8 cellular contexts compared by ENCODE assay signal in genomic region chr1:2586154-2587070, GRCh38. TPM values are rescaled to one million over a fixed set of nuclear protein-coding genes. Genes with fewer than 3 reads are reported as not detected.
A peak's percentile ranks its signal among the peaks of the same experiment; 100 is the strongest.
DNase-seq lines count a peak whose midpoint lies in the region; ATAC-seq and TF ChIP-seq lines count a peak whose summit lies in the region.

PRXL2B (plus strand) TSS chr1:2586777; CDS start chr1:2586886, 109 bp downstream.

- H3K27me3 ChIP-seq in PC-9 (ENCODE audit: insufficient read depth, low read depth) = no peaks in the 10 kb centered on the region
- H3K27me3 ChIP-seq in mononuclear cell (ENCODE audit: insufficient read depth, low read length) = no peaks in the 10 kb centered on the region

- TF ChIP-seq CTCF in PC-9 (conservative IDR thresholded peaks at IDR 0.05) (no peak), epithelial cell of esophagus (IDR thresholded peaks at IDR 0.05; ENCODE audit: insufficient read depth, low read depth, low read length, missing control alignments) (no peak)

- H3F3A ChIP-seq in PC-9 (ENCODE audit: insufficient read depth, low read depth) = peaks cover 9% of the 10 kb centered on the region; the same call in 1 of the 2 replicates

- intact Hi-C loops in PC-9 (cut with micrococcal nuclease; ENCODE audit: unreplicated experiment) = loop anchor here (1.0 to 10.0 kb wide), 6 partner anchors 38 to 382 kb away; partner anchors contain the start of genes MORN1, PANK4, PEX10 and RER1

- H2AFZ ChIP-seq in PC-9 = peak within 1 kb of the TSS; percentile 88

- peak; percentile 51 for ATAC-seq in GM21576 (IDR thresholded peaks at IDR 0.05; ENCODE audit: unreplicated experiment)

- no peaks in the 10 kb centered on the region for H3K36me3 ChIP-seq in PC-9 (ENCODE audit: low read depth)

- H3K79me2 ChIP-seq in PC-9 (ENCODE audit: low read depth) = 0 out of 2 replicates have a peak, but pooled peaks cover 6% of the 10 kb centered on the region

- H3K9me3 ChIP-seq in PC-9 (ENCODE audit: insufficient read depth, low read depth) (no peaks in the 10 kb centered on the region), mononuclear cell (ENCODE audit: low read depth, low read length) (no peaks in the 10 kb centered on the region)

- no peaks in the 10 kb centered on the region for H4K20me1 ChIP-seq in PC-9 (ENCODE audit: insufficient read depth)

- DNase-seq in DMS153 (lab: John Stamatoyannopoulos, UW) = peak; percentile 99
- peak; percentile 91 to 98 for DNase-seq in PC-9
- peak; percentile 97 for DNase-seq in activated T-cell treated with anti-CD3 and anti-CD28 coated beads for 48 hours (ENCODE audit: low read depth)
- DNase-seq in epithelial cell of esophagus (ENCODE audit: low read depth) = peak; percentile 100
- peak; percentile 96 to 97 for DNase-seq in stimulated activated CD8-positive, alpha-beta memory T cell treated with anti-CD3 and anti-CD28 coated beads, Interleukin-2, amount 100 ng/mL, for 48 hours (ENCODE audit: low read depth in 2 of 2)

- CTCF ChIA-PET in PC-9 (lab: Charles Lee) = interaction anchor here (0.6 kb wide), 2 partner anchors 40 to 566 kb away, joined by 4 to 6 read pairs; no protein-coding TSS in a partner anchor

- no peak for TF ChIP-seq EP300 in Ishikawa (IDR thresholded peaks at IDR 0.05; ENCODE audit: borderline replicate concordance)

- no peaks in the 10 kb centered on the region for H3K9me2 ChIP-seq in PC-9 (ENCODE audit: insufficient read depth)

- no peak for TF ChIP-seq RAD21 in Ishikawa (IDR thresholded peaks at IDR 0.05; ENCODE audit: low read depth)

- H3K4me2 ChIP-seq in PC-9 = peak within 1 kb of the TSS; percentile 96

- no TSS peak for BruUV-seq in PC-9 (replicated peaks; lab: Mats Ljungman, UMichigan)

- H3K4me1 ChIP-seq in PC-9 (replicated peaks; ENCODE audit: insufficient read depth) (no peaks in the 10 kb centered on the region), mononuclear cell (ENCODE audit: insufficient read depth, low read length) (peaks cover 41% of the 10 kb centered on the region)

- H3K4me3 ChIP-seq in PC-9 = peak within 1 kb of the TSS; percentile 75
- H3K4me3 ChIP-seq in epithelial cell of esophagus (ENCODE audit: low read length) = peak within 1 kb of the TSS; percentile 74
- H3K4me3 ChIP-seq in mononuclear cell (ENCODE audit: low read length) = peak within 1 kb of the TSS; percentile 66

- POLR2A ChIA-PET in PC-9 (lab: Charles Lee; ENCODE audit: unreplicated experiment) = interaction anchor here (0.6 to 0.7 kb wide), 3 partner anchors 60 to 1156 kb away, joined by 6 to 9 read pairs (median 6); no protein-coding TSS in a partner anchor

- H3K27ac ChIP-seq in PC-9 = peak within 1 kb of the TSS; percentile 2; the same call in 1 of the 2 replicates

TF ChIP-seq in Ishikawa, 13 proteins besides CTCF, POLR2A, EP300 and RAD21:
- TF ChIP-seq CREB1 (IDR thresholded peaks at IDR 0.05; ENCODE audit: low read depth) (no peak), REST (IDR thresholded peaks at IDR 0.05; ENCODE audit: low read depth) (peak; percentile 43), YY1 (IDR thresholded peaks at IDR 0.05; ENCODE audit: low read depth) (peak; percentile 85), TEAD4 (IDR thresholded peaks at IDR 0.05) (peak; percentile 58), CEBPB (IDR thresholded peaks at IDR 0.05) (no peak), TAF1 (IDR thresholded peaks at IDR 0.05; ENCODE audit: low read depth) (peak; percentile 22; the same call in 1 of the 2 replicates), TCF12 (IDR thresholded peaks at IDR 0.05; ENCODE audit: low read depth) (no peak), ZBTB7A (IDR thresholded peaks at IDR 0.05; ENCODE audit: low read depth) (peak; percentile 99), USF1 (IDR thresholded peaks at IDR 0.05) (no peak), MAX (IDR thresholded peaks at IDR 0.05) (peak; percentile 86), EGR1 (IDR thresholded peaks at IDR 0.05) (0 out of 2 replicates have a peak, but pooled peaks have one; percentile 15), FOXM1 (IDR thresholded peaks at IDR 0.05; ENCODE audit: borderline replicate concordance, low read depth) (no peak), NFIC (IDR thresholded peaks at IDR 0.05) (peak; percentile 31; the same call in 1 of the 2 replicates)

RNA-seq across cellular contexts. Expression of gene PRXL2B, which starts in this region (rescaled TPM):
- 26.1 and 35.3 TPM in 2 replicates for total RNA-seq in PC-9 (2021)
- total RNA-seq in mononuclear cell = 4.2 TPM

Comparison
In these comparisons a context has a peak if more than half of its experiments do, and no peak if none do; other contexts are left out.
1. Peak in every context shown above with its lines: DNase-seq, ATAC-seq, H3K4me3 ChIP-seq and H3K27ac ChIP-seq.